Comparison of ENCODE assay signal across 27 cellular contexts in the genomic region with DNA sequence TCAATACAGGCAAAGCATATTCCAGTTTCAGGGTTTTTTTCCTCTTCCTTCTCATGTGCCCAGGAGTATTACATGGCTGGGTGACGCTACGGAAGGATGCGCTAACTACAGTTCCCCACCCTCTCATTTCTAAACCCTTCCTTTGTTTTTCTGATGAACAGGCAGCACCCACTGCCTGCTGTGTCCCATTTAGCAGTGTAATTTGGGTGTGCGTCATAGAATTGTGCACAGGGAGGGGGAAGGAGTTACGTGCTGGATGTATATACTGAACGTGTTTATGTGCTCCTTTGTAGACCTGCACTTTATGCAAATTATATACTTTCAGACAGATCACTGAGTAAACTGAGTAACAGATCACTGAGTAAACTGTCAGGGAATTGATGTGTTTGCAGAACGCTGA.
DNase-seq lines count a peak whose midpoint lies in the region; ATAC-seq and TF ChIP-seq lines count a peak whose summit lies in the region.
"Had no signal": no experiment of that assay in that cellular context is flagged by ENCODE, and none has a peak within 500 bp of the region (broad histone marks: within the 10 kb centered on the region; RNA-seq: fewer than 3 reads in every experiment).

No MANE protein-coding gene starts in this region.

- in situ Hi-C loops in HAP-1 (cut with MboI; ENCODE audit: low sequenced_read_pairs) = no loop called here

- DNase-seq in NCI-H1417 (lab: John Stamatoyannopoulos, UW) (peak in 2 of 3 experiments; percentile 60 to 87), NCI-H69 (lab: John Stamatoyannopoulos, UW) (peak; percentile 93), NCI-H524 treated with DMSO at 0.1 percent for 48 hours (lab: John Stamatoyannopoulos, UW) (no peak), HAP-1 (ENCODE audit: low spot score in 2 of 2) (no peak), hepatic stellate cell (ENCODE audit: low spot score) (no peak)
- DNase-seq: activated CD4-positive, alpha-beta T cell treated with anti-CD3 and anti-CD28 coated beads, Interleukin-2, amount 10 ng/mL, durations not matched to agents 7 days and 5 days; activated naive CD4-positive, alpha-beta T cell treated with anti-CD3 and anti-CD28 coated beads, Interleukin-2, amount 50 U/mL, for 16 hours; aorta; Caco-2; central memory CD4-positive, alpha-beta T cell; DND-41; glutamatergic neuron; Kasumi-1; naive thymus-derived CD4-positive, alpha-beta T cell; NCI-H2029; NCI-H510A treated with DMSO at 0.1 percent for 48 hours; occipital lobe; stimulated activated CD4-positive, alpha-beta T cell treated with anti-CD3 and anti-CD28 coated beads, Interleukin-4, amount 100 ng/mL, for 1 hour; stimulated activated naive B cell treated with anti-CD40 and anti-IgM and Interleukin-4, amounts not matched to agents 10 μg/mL and 1 μg/mL and 100 μg/mL, for 72 hours; T-helper 17 cell; testis; uterus had no signal

- peak overlapping the region; percentile 66 for H3K27ac ChIP-seq in 22Rv1
- H3K27ac ChIP-seq: BLaER1, SK-N-MC, testis, uterus had no signal

- H3K4me3 ChIP-seq in endocrine pancreas (ENCODE audit: control insufficient read depth, insufficient read depth, low read length) (peak overlapping the region; percentile 35), HAP-1 (no peak overlapping the region)
- H3K4me3 ChIP-seq: BLaER1, SK-N-MC, testis, uterus had no signal

- H3K9ac ChIP-seq in endocrine pancreas (ENCODE audit: control insufficient read depth, insufficient read depth, low read length) = peak overlapping the region; percentile 11
- H3K9ac ChIP-seq: BLaER1 had no signal

- no peak for TF ChIP-seq CTCF in 22Rv1 (IDR thresholded peaks at IDR 0.05)

- no peaks in the 10 kb centered on the region for H3K9me3 ChIP-seq in endocrine pancreas (ENCODE audit: control insufficient read depth, low read length)
- no peaks in the 10 kb centered on the region for H3K9me3 ChIP-seq in HAP-1
- H3K9me3 ChIP-seq: BLaER1, Caco-2, testis, uterus had no signal

- no peak for ATAC-seq in HG02588 (IDR thresholded peaks at IDR 0.05; ENCODE audit: unreplicated experiment)
- ATAC-seq: naive thymus-derived CD4-positive, alpha-beta T cell; stimulated activated naive B cell treated with anti-CD40 and anti-IgM and Interleukin-4, amounts not matched to agents 10 μg/mL and 1 μg/mL and 100 μg/mL, for 72 hours; T-helper 17 cell had no signal

- no peaks in the 10 kb centered on the region for H3K36me3 ChIP-seq in endocrine pancreas (ENCODE audit: control insufficient read depth, insufficient read depth, low read length)
- H3K36me3 ChIP-seq in HAP-1 (replicated peaks) = no peaks in the 10 kb centered on the region
- H3K36me3 ChIP-seq: BLaER1, uterus had no signal

- no peaks in the 10 kb centered on the region for H3K4me1 ChIP-seq in endocrine pancreas (ENCODE audit: control insufficient read depth, insufficient read depth, low read length)
- H3K4me1 ChIP-seq in HAP-1 = no peaks in the 10 kb centered on the region
- H3K4me1 ChIP-seq: Caco-2, testis, uterus had no signal

- H3K27me3 ChIP-seq in endocrine pancreas (ENCODE audit: control insufficient read depth, insufficient read depth, low read length) (no peaks in the 10 kb centered on the region), HAP-1 (ENCODE audit: low read depth) (no peaks in the 10 kb centered on the region)
- H3K27me3 ChIP-seq: BLaER1, testis, uterus had no signal

Comparison
In these comparisons a context has a peak if more than half of its experiments do, and no peak if none do; other contexts are left out.
1. DNase-seq: peak in NCI-H1417 (2 of 3) and NCI-H69 (single experiment); none in NCI-H524 treated with DMSO at 0.1 percent for 48 hours (single experiment), HAP-1 (0 of 2) and hepatic stellate cell (single experiment).